18 cellular contexts compared by ENCODE assay signal in genomic region chr2:207155516-207155915, GRCh38. TPM values are rescaled to one million over a fixed set of nuclear protein-coding genes. Genes with fewer than 3 reads are reported as not detected.
DNase-seq lines count a peak whose midpoint lies in the region; ATAC-seq and TF ChIP-seq lines count a peak whose summit lies in the region.
"Had no signal": no experiment of that assay in that cellular context is flagged by ENCODE, and none has a peak within 500 bp of the region (broad histone marks: within the 10 kb centered on the region; RNA-seq: fewer than 3 reads in every experiment).

No MANE protein-coding gene starts in this region.

- H3K4ac ChIP-seq in trophoblast cell (ENCODE audit: low read depth, low read length), result peak overlapping the region; percentile 73

- WGBS in gastroesophageal sphincter (ENCODE audit: low coverage in 1 of 2), 2 donors, result 73 to 74% methylated on average over 2 to 3 of the region's 3 CpGs
- no CpG with 5 or more reads among the region's 3 CpGs for WGBS in trophoblast cell (ENCODE audit: extremely low coverage, insufficient coverage, insufficient read length)

- ATAC-seq in CD8-positive, alpha-beta T cell, result peak; percentile 32
- peak; percentile 30 to 41 (median 34) for ATAC-seq in T-cell (replicated peaks in 1 of 4)
- ATAC-seq in gastroesophageal sphincter, result no peak
- ATAC-seq: PC-3 had no signal

- H3K14ac ChIP-seq in trophoblast cell (ENCODE audit: low read length), result no peak overlapping the region

- H2BK12ac ChIP-seq in trophoblast cell (ENCODE audit: low read length), result no peak overlapping the region

- no peak overlapping the region for H2AK5ac ChIP-seq in trophoblast cell (ENCODE audit: low read length)

- no peak overlapping the region for H3K9ac ChIP-seq in trophoblast cell (ENCODE audit: low read length)
- H3K9ac ChIP-seq: SK-N-SH had no signal

- H3K4me1 Mint-ChIP-seq in CD8-positive, alpha-beta T cell (ENCODE audit: low read depth), result peaks cover 78% of the 10 kb centered on the region
- peaks cover 91 to 97% (median 93%) of the 10 kb centered on the region in 3 donors for H3K4me1 Mint-ChIP-seq in T-cell

- no peak for DNase-seq in CD8-positive, alpha-beta T cell
- DNase-seq in T-cell (no peak), trophoblast cell (no peak), NCI-H1105 treated with DMSO at 0.1 percent for 48 hours (lab: John Stamatoyannopoulos, UW) (no peak), EL (no peak), NCI-H146 (lab: John Stamatoyannopoulos, UW) (no peak), AG08396 (ENCODE audit: low spot score) (no peak)
- DNase-seq: BE2C; mammary epithelial cell; MG63; NCI-H2029 treated with DMSO at 0.1 percent for 48 hours; NCI-H526; nucleus accumbens; PC-3; SK-N-SH; stimulated activated CD4-positive, alpha-beta T cell treated with anti-CD3 and anti-CD28 coated beads, Interleukin-4, amount 100 ng/mL, for 1 hour; thyroid gland had no signal

- POLR2A ChIA-PET in CD8-positive, alpha-beta T cell (lab: Charles Lee), result interaction anchor here (0.6 to 5.6 kb wide), 4 partner anchors 8 to 470 kb away, joined by 3 to 55 read pairs (median 16); partner anchors contain the start of gene KLF7
- POLR2A ChIA-PET in T-cell (lab: Charles Lee), result interaction anchor here (0.8 to 2.5 kb wide), 3 partner anchors 10 to 12 kb away, joined by 3 to 13 read pairs (median 4); partner anchors contain the start of gene KLF7 (in 1 of the 2)

- H3K4me1 ChIP-seq in CD8-positive, alpha-beta T cell (ENCODE audit: insufficient read depth, low read length), result peaks cover 53% of the 10 kb centered on the region
- H3K4me1 ChIP-seq in gastroesophageal sphincter (peaks cover 66 to 100% (median 79%) of the 10 kb centered on the region in 3 donors), trophoblast cell (ENCODE audit: control insufficient read depth in 1 of 2, insufficient read depth in 2 of 2, low read length in 2 of 2) (peaks cover 2 to 23% of the 10 kb centered on the region in 2 experiments)

- CTCF ChIA-PET in CD8-positive, alpha-beta T cell (lab: Charles Lee), result interaction anchor here (1.6 to 2.5 kb wide), 2 partner anchors 9 to 13 kb away, joined by 4 to 18 read pairs; no protein-coding TSS in a partner anchor
- CTCF ChIA-PET in T-cell (lab: Charles Lee), result interaction anchor here in 1 of 2 donors (1.6 kb wide), 1 partner anchor 13 kb away, joined by 5 read pairs; no protein-coding TSS in a partner anchor

- H3K27me3 ChIP-seq in CD8-positive, alpha-beta T cell (ENCODE audit: insufficient read depth, low read length), result no peaks in the 10 kb centered on the region
- no peaks in the 10 kb centered on the region for H3K27me3 ChIP-seq in gastroesophageal sphincter
- H3K27me3 ChIP-seq in trophoblast cell (ENCODE audit: insufficient read depth, low read length), result no peaks in the 10 kb centered on the region
- H3K27me3 ChIP-seq: BE2C, MG63, thyroid gland had no signal

- peak overlapping the region; percentile 63 for H3K4me3 Mint-ChIP-seq in CD8-positive, alpha-beta T cell
- peak overlapping the region in 2 of 3 donors; percentile 51 to 55 for H3K4me3 Mint-ChIP-seq in T-cell

- no peaks in the 10 kb centered on the region for H3K9me3 Mint-ChIP-seq in CD8-positive, alpha-beta T cell
- no peaks in the 10 kb centered on the region for H3K9me3 Mint-ChIP-seq in T-cell

- TF ChIP-seq CTCF in CD8-positive, alpha-beta T cell (IDR thresholded peaks at IDR 0.05), result no peak
- TF ChIP-seq CTCF in gastroesophageal sphincter (IDR thresholded peaks at IDR 0.05), result no peak

- H3K18ac ChIP-seq in trophoblast cell (ENCODE audit: low read length), result no peak overlapping the region

- H3K36me3 ChIP-seq in CD8-positive, alpha-beta T cell (ENCODE audit: insufficient read depth, low read length), result no peaks in the 10 kb centered on the region
- no peaks in the 10 kb centered on the region for H3K36me3 ChIP-seq in gastroesophageal sphincter
- H3K36me3 ChIP-seq in trophoblast cell (ENCODE audit: control insufficient read depth in 1 of 2, insufficient read depth in 2 of 2, low read length in 2 of 2), result no peaks in the 10 kb centered on the region
- H3K36me3 ChIP-seq: thyroid gland had no signal

- no peak overlapping the region for H2BK5ac ChIP-seq in trophoblast cell (ENCODE audit: low read depth, low read length, poor library complexity)

- no peak overlapping the region for H4K12ac ChIP-seq in trophoblast cell (ENCODE audit: low read depth, low read length)

- H3K79me2 ChIP-seq in trophoblast cell (ENCODE audit: control insufficient read depth, insufficient read depth, low read length, poor library complexity), result no peaks in the 10 kb centered on the region

- peaks cover 2% of the 10 kb centered on the region for H3K36me3 Mint-ChIP-seq in CD8-positive, alpha-beta T cell
- peaks cover 8% of the 10 kb centered on the region for H3K36me3 Mint-ChIP-seq in T-cell

- TF ChIP-seq EP300 in gastroesophageal sphincter (IDR thresholded peaks at IDR 0.05), result no peak

- intact Hi-C loops in CD8-positive, alpha-beta T cell (cut with DNase I, micrococcal nuclease), result loop anchor here in 1 of 2 experiments (1.0 kb wide), 1 partner anchor 8 kb away; no protein-coding TSS in a partner anchor

- no peak for TF ChIP-seq POLR2A in gastroesophageal sphincter (IDR thresholded peaks at IDR 0.05)

- H3K79me1 ChIP-seq in trophoblast cell (ENCODE audit: low read length), result no peaks in the 10 kb centered on the region

- H3K27me3 Mint-ChIP-seq in CD8-positive, alpha-beta T cell (ENCODE audit: low read depth), result no peaks in the 10 kb centered on the region
- H3K27me3 Mint-ChIP-seq in T-cell, result no peaks in the 10 kb centered on the region

- H3K27ac Mint-ChIP-seq in CD8-positive, alpha-beta T cell, result peak overlapping the region; percentile 25
- peak overlapping the region; percentile 80 to 89 for H3K27ac Mint-ChIP-seq in T-cell

- H3K23ac ChIP-seq in trophoblast cell (ENCODE audit: low read length), result no peak overlapping the region

- H3K27ac ChIP-seq in CD8-positive, alpha-beta T cell (ENCODE audit: low read depth, low read length), result no peak overlapping the region
- H3K27ac ChIP-seq in gastroesophageal sphincter (peak overlapping the region in 3 of 4 donors; percentile 6 to 100 (median 80)), trophoblast cell (ENCODE audit: low read depth, low read length) (no peak overlapping the region)

- no peak overlapping the region for H4K8ac ChIP-seq in trophoblast cell (ENCODE audit: low read depth, low read length)

- H2AFZ ChIP-seq in trophoblast cell (ENCODE audit: insufficient read depth, low read length, poor library complexity), result no peak overlapping the region

- H3K4me2 ChIP-seq in trophoblast cell (ENCODE audit: low read length), result no peak overlapping the region

- H2BK120ac ChIP-seq in trophoblast cell (ENCODE audit: insufficient read depth, low read length, poor library complexity), result no peak overlapping the region

- no peak overlapping the region for H3K4me3 ChIP-seq in CD8-positive, alpha-beta T cell (ENCODE audit: low read depth, low read length)
- H3K4me3 ChIP-seq in gastroesophageal sphincter (no peak overlapping the region), trophoblast cell (ENCODE audit: low read depth, low read length) (no peak overlapping the region)
- H3K4me3 ChIP-seq: MG63, thyroid gland had no signal

- no peak overlapping the region for H4K91ac ChIP-seq in trophoblast cell (ENCODE audit: low read depth, low read length)

- no peaks in the 10 kb centered on the region for H3K9me3 ChIP-seq in CD8-positive, alpha-beta T cell (ENCODE audit: low read length)
- no peaks in the 10 kb centered on the region for H3K9me3 ChIP-seq in gastroesophageal sphincter
- H3K9me3 ChIP-seq in trophoblast cell (ENCODE audit: insufficient read depth, low read depth, low read length), result no peaks in the 10 kb centered on the region
- H3K9me3 ChIP-seq: BE2C, MG63, SK-N-SH, thyroid gland had no signal

RNA-seq across cellular contexts. Expression of gene KLF7, which starts 10.2 kb away (rescaled TPM):
- total RNA-seq in CD8-positive, alpha-beta T cell, result 10 to 100 TPM; 62.1 to 66.6 TPM
- total RNA-seq in T-cell, result 10 to 100 TPM; 56.8 to 90.6 (median 65.7) TPM
- 10 to 100 TPM; 30.7 to 59.3 (median 42.1) TPM for total RNA-seq in gastroesophageal sphincter
- polyA plus RNA-seq in trophoblast cell (2013), result 9.9 and 12.7 TPM in 2 replicates

Comparison
In these comparisons a context has a peak if more than half of its experiments do, and no peak if none do; other contexts are left out.
1. H3K27ac ChIP-seq: peak in gastroesophageal sphincter (3 of 4); none in CD8-positive, alpha-beta T cell (single experiment) and trophoblast cell (single experiment).